ENCODE assay signal across 8 cellular contexts in the genomic region with DNA sequence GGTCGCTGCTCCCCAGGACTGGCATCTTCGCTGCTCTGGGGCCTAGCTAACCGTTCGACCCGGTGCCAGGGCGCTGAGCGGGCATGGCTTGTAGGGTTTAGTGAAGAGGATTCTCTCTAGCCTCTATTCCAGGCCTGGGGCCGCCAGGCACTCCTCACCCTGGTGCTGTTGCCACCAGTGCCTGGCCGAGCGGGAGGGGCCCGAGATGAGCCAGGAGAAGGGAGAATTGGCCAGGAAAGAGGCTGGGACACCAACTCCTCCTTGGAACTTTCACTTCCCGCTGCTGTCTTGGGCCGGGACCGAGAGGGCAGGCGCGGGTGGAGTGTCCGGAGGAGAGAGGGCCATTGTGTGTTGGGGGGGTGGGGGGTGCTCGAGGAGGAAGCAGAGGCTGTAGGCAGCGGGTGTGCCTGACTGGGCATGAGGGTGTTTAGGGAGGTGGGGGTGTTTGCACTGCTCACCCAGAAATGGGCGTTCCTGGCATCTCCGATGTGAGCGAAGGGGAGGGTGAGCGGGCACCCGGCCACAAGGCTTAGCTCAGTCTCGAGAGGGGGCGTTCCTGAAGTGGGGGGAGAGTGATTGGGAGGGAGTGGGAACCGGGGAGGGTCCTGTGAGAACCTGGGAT. TPM values are rescaled to one million over a fixed set of nuclear protein-coding genes. Genes with fewer than 3 reads are reported as not detected.
DNase-seq lines count a peak whose midpoint lies in the region; ATAC-seq, FAIRE-seq and TF ChIP-seq lines count a peak whose summit lies in the region.

No MANE protein-coding gene starts in this region.

- no peak overlapping the region for H3K27ac ChIP-seq in H1 (ENCODE audit: low read depth, low read length)
- H3K27ac ChIP-seq in mesodermal cell (ENCODE audit: low read depth, low read length, severe bottlenecking) = no peak overlapping the region
- H3K27ac ChIP-seq in stomach smooth muscle (ENCODE audit: low read length) = peak overlapping the region; percentile 77

- H3K9ac ChIP-seq in H1 (replicated peaks in 1 of 4; ENCODE audit: extremely low read depth in 1 of 4, low read depth in 3 of 4, low read length in 3 of 4) (peak overlapping the region in 1 of 4 experiments; percentile 20; a peak in 2 of 7 replicates), stomach smooth muscle (ENCODE audit: low read length in 2 of 2) (peak overlapping the region; percentile 71 to 76)

- intact Hi-C loops in activated CD4-positive, alpha-beta memory T cell treated with anti-CD3 and anti-CD28 coated beads for 36 hours (cut with micrococcal nuclease) = loop anchor here (1.0 to 2.0 kb wide), 3 partner anchors 9 to 78 kb away; a partner anchor contains a TSS

- H4K20me1 ChIP-seq in H1 (replicated peaks in 1 of 2; ENCODE audit: control insufficient read depth in 1 of 2, insufficient read depth in 2 of 2, low read length in 2 of 2) = peaks cover 2 to 7% of the 10 kb centered on the region in 2 experiments

- H3K27ac Mint-ChIP-seq in activated CD4-positive, alpha-beta memory T cell treated with anti-CD3 and anti-CD28 coated beads for 36 hours = peak overlapping the region; percentile 29

- H3K36me3 Mint-ChIP-seq in activated CD4-positive, alpha-beta memory T cell treated with anti-CD3 and anti-CD28 coated beads for 36 hours = peaks cover 10% of the 10 kb centered on the region

- TF ChIP-seq CTCF in AG10803 (conservative IDR thresholded peaks at IDR 0.05; ENCODE audit: low read length) = no peak
- TF ChIP-seq CTCF in H1 (IDR thresholded peaks at IDR 0.05; ENCODE audit: control extremely low read depth in 1 of 3, insufficient read depth in 1 of 3, low read depth in 1 of 3, low read length in 3 of 3) = no peak
- no peak for TF ChIP-seq CTCF in D721Med (IDR thresholded peaks at IDR 0.05; ENCODE audit: insufficient read depth, missing control alignments)

- no peak overlapping the region for H3K23ac ChIP-seq in H1 (ENCODE audit: insufficient read length)

- no peaks in the 10 kb centered on the region for H3K9me3 ChIP-seq in H1 (ENCODE audit: insufficient read depth in 2 of 2, low read depth in 1 of 2, low read length in 1 of 2)
- H3K9me3 ChIP-seq in mesodermal cell (ENCODE audit: control insufficient read depth, low read length) = no peaks in the 10 kb centered on the region
- no peaks in the 10 kb centered on the region for H3K9me3 ChIP-seq in stomach smooth muscle (ENCODE audit: control insufficient read depth in 2 of 2, low read length in 2 of 2)

- H3K4me3 ChIP-seq in AG10803 (ENCODE audit: low read length) (peak overlapping the region; percentile 76), H1 (ENCODE audit: extremely low read depth in 1 of 4, insufficient read depth in 2 of 4, low read depth in 3 of 4, low read length in 4 of 4) (peak overlapping the region; percentile 32 to 76 (median 55)), mesodermal cell (ENCODE audit: extremely low read depth, insufficient read depth, low read length, poor library complexity, severe bottlenecking) (peak overlapping the region; percentile 61), stomach smooth muscle (ENCODE audit: low read length in 2 of 2) (peak overlapping the region; percentile 69 to 83)

- no peak overlapping the region for H3K18ac ChIP-seq in H1 (ENCODE audit: extremely low read depth, low read length)

- H2BK5ac ChIP-seq in H1 (ENCODE audit: low read depth, low read length) = no peak overlapping the region

- no peak overlapping the region for H3K14ac ChIP-seq in H1 (ENCODE audit: insufficient read length)

- no peak for TF ChIP-seq EP300 in H1 (IDR thresholded peaks at IDR 0.05; ENCODE audit: borderline replicate concordance in 1 of 2, low read depth in 2 of 2, low read length in 2 of 2)

- H2BK120ac ChIP-seq in H1 (replicated peaks; ENCODE audit: low read depth, low read length) = no peak overlapping the region

- H3K4me1 Mint-ChIP-seq in activated CD4-positive, alpha-beta memory T cell treated with anti-CD3 and anti-CD28 coated beads for 36 hours (ENCODE audit: low read depth) = peaks cover 22% of the 10 kb centered on the region

- H3K56ac ChIP-seq in H1 (replicated peaks; ENCODE audit: insufficient read length, low read depth, low read length) = no peak overlapping the region

- H4K5ac ChIP-seq in H1 (ENCODE audit: insufficient read length, low read depth, low read length) = no peak overlapping the region

- DNase-seq in AG10803 (ENCODE audit: low read depth) = peak; percentile 21
- peak; percentile 72 for DNase-seq in NCI-H2227 (lab: John Stamatoyannopoulos, UW; ENCODE audit: unreplicated experiment)
- peak; percentile 56 for DNase-seq in activated CD4-positive, alpha-beta memory T cell treated with anti-CD3 and anti-CD28 coated beads for 36 hours
- no peak for DNase-seq in H1 (ENCODE audit: low read depth in 1 of 2, low spot score in 2 of 2)
- DNase-seq in D721Med (ENCODE audit: insufficient read length, low spot score) = no peak

- peak overlapping the region; percentile 75 for H3K4me3 Mint-ChIP-seq in activated CD4-positive, alpha-beta memory T cell treated with anti-CD3 and anti-CD28 coated beads for 36 hours

- H3K79me1 ChIP-seq in H1 (ENCODE audit: low read depth, low read length) = no peaks in the 10 kb centered on the region

- H3K23me2 ChIP-seq in H1 (ENCODE audit: low read depth, low read length) = peaks cover 16% of the 10 kb centered on the region

- H2BK12ac ChIP-seq in H1 (ENCODE audit: low read depth, low read length) = no peak overlapping the region

- H3K9me3 Mint-ChIP-seq in activated CD4-positive, alpha-beta memory T cell treated with anti-CD3 and anti-CD28 coated beads for 36 hours = no peaks in the 10 kb centered on the region

- POLR2A ChIA-PET in activated CD4-positive, alpha-beta memory T cell treated with anti-CD3 and anti-CD28 coated beads for 36 hours (lab: Charles Lee) = interaction anchor here (1.0 to 1.4 kb wide), 3 partner anchors 8 to 116 kb away, joined by 4 to 5 read pairs (median 4); a partner anchor contains a TSS
- POLR2A ChIA-PET in H1 (lab: Charles Lee; ENCODE audit: partially characterized antibody) = interaction anchor here (0.9 to 2.6 kb wide), 14 partner anchors 9 to 96 kb away, joined by 3 to 9 read pairs (median 4); a partner anchor contains a TSS

- no peak overlapping the region for H2BK20ac ChIP-seq in H1 (ENCODE audit: low read length)

- 4% methylated on average over 12 of the region's 27 CpGs; no CpG with 5 or more reads in 1 of the 2 experiments for WGBS in H1 (ENCODE audit: extremely low coverage in 1 of 2, insufficient coverage in 1 of 2, insufficient read length in 1 of 2, insufficient replicate concordance in 2 of 2, low coverage in 1 of 2, low lambda C conversion rate in 2 of 2, missing lambda C conversion rate in 1 of 2), 2 experiments
- 5 to 8% methylated on average over 20 to 22 of the region's 27 CpGs for WGBS in mesodermal cell (ENCODE audit: insufficient coverage in 2 of 2), 2 experiments

- H3K4ac ChIP-seq in H1 (replicated peaks; ENCODE audit: insufficient read length, low read depth, low read length) = no peak overlapping the region

- H3K79me2 ChIP-seq in H1 (ENCODE audit: control insufficient read depth in 1 of 2, insufficient read depth in 2 of 2, low read length in 2 of 2) = no peaks in the 10 kb centered on the region

- TF ChIP-seq RAD21 in H1 (IDR thresholded peaks at IDR 0.05 in 1 of 2, conservative IDR thresholded peaks at IDR 0.05 in 1 of 2; ENCODE audit: low read depth in 2 of 2, low read length in 2 of 2) = no peak

- H3K27me3 ChIP-seq in H1 (replicated peaks in 1 of 4; ENCODE audit: control insufficient read depth in 3 of 4, extremely low read depth in 1 of 4, insufficient read depth in 3 of 4, low read length in 3 of 4) = peaks cover 0 to 18% (median 12%) of the 10 kb centered on the region in 4 experiments; a peak in 5 of 7 replicates
- no peaks in the 10 kb centered on the region for H3K27me3 ChIP-seq in stomach smooth muscle (ENCODE audit: control insufficient read depth in 1 of 2, insufficient read depth in 2 of 2, low read length in 2 of 2)

- no peak overlapping the region for H4K8ac ChIP-seq in H1 (ENCODE audit: extremely low read depth, insufficient read depth, low read length)

- peak; percentile 18 for ATAC-seq in GM19395 (IDR thresholded peaks at IDR 0.05; ENCODE audit: unreplicated experiment)

- H3K4me1 ChIP-seq in H1 (replicated peaks in 1 of 4; ENCODE audit: control insufficient read depth in 3 of 4, insufficient read depth in 4 of 4, low read length in 3 of 4) = peaks cover 4 to 24% (median 10%) of the 10 kb centered on the region in 4 experiments; a peak in 6 of 7 replicates
- H3K4me1 ChIP-seq in mesodermal cell (ENCODE audit: control insufficient read depth, insufficient read depth, low read length, poor library complexity, severe bottlenecking) = peaks cover 24% of the 10 kb centered on the region
- peaks cover 38% of the 10 kb centered on the region for H3K4me1 ChIP-seq in stomach smooth muscle (ENCODE audit: control insufficient read depth, insufficient read depth, low read length)

- H2AFZ ChIP-seq in H1 (ENCODE audit: low read length) = no peak overlapping the region

- H3K36me3 ChIP-seq in H1 (ENCODE audit: control insufficient read depth in 2 of 4, insufficient read depth in 4 of 4, low read length in 3 of 4) (peaks cover 0 to 3% (median 0%) of the 10 kb centered on the region in 4 experiments; a peak in 1 of 8 replicates), mesodermal cell (ENCODE audit: control insufficient read depth, insufficient read depth, low read length) (peaks cover 10% of the 10 kb centered on the region), stomach smooth muscle (ENCODE audit: control insufficient read depth in 2 of 2, insufficient read depth in 2 of 2, low read length in 2 of 2) (peaks cover 13 to 19% of the 10 kb centered on the region in 2 donors)

- no peaks in the 10 kb centered on the region for H3K27me3 Mint-ChIP-seq in activated CD4-positive, alpha-beta memory T cell treated with anti-CD3 and anti-CD28 coated beads for 36 hours

- H3K4me2 ChIP-seq in H1 (ENCODE audit: insufficient read depth in 1 of 2, low read depth in 2 of 2, low read length in 2 of 2) = peak overlapping the region; percentile 42 to 96

- FAIRE-seq in H1 (lab: Jason Lieb, UNC) (no peak), D721Med (lab: Jason Lieb, UNC) (no peak)

- H4K91ac ChIP-seq in H1 (replicated peaks; ENCODE audit: insufficient read length, low read length) = no peak overlapping the region

- TF ChIP-seq POLR2A in H1 (IDR thresholded peaks at IDR 0.05; ENCODE audit: control extremely low read depth in 1 of 2, low read depth in 2 of 2, low read length in 2 of 2) = no peak

- 0 out of 2 replicates have a peak overlapping the region, but pooled peaks have one; percentile 46 for H2BK15ac ChIP-seq in H1 (ENCODE audit: low read length)

- CTCF ChIA-PET in activated CD4-positive, alpha-beta memory T cell treated with anti-CD3 and anti-CD28 coated beads for 36 hours (lab: Charles Lee) = interaction anchor here (0.6 to 15.8 kb wide), 18 partner anchors 4 to 642 kb away, joined by 3 to 245 read pairs (median 8); a partner anchor contains a TSS
- CTCF ChIA-PET in H1 (lab: Charles Lee; ENCODE audit: partially characterized antibody) = interaction anchor here (0.9 to 33.9 kb wide), 10 partner anchors 1 to 139 kb away, joined by 3 to 907 read pairs (median 6); a partner anchor contains a TSS

- no peak overlapping the region for H2AK5ac ChIP-seq in H1 (ENCODE audit: low read depth, low read length)

RNA-seq across cellular contexts. Expression of a gene that starts 0.8 kb away (rescaled TPM):
- 10 to 100 TPM; 54.3 to 60.5 TPM for total RNA-seq in activated CD4-positive, alpha-beta memory T cell treated with anti-CD3 and anti-CD28 coated beads for 36 hours
- total RNA-seq in H1 (2021; fragmentation: NEBNext Ultra II Directional; extraction: Animal tissue kit (Norgen Biotek cat#: 25700)) = 32.2 and 32.9 TPM in 2 replicates
- 37.6 and 51.2 TPM in 2 replicates for polyA plus RNA-seq in H1 (2011; rRNA removed)
- 30.7 TPM for polyA plus RNA-seq in H1 (2011; cell fraction: cytosol; rRNA removed)
- polyA plus RNA-seq in H1 (2011; cell fraction: nucleus; rRNA removed) = 105 TPM
- polyA plus RNA-seq in H1 (2012, experiment 1 of 2) = 19.9 to 42.2 TPM (median 37.8 TPM) in 4 replicates
- 40.9 TPM for polyA plus RNA-seq in H1 (2012, experiment 2 of 2)
- 29.2 TPM for polyA plus RNA-seq in H1 (2013, experiment 1 of 2)
- polyA plus RNA-seq in H1 (2013, experiment 2 of 2) = 29.2 TPM
- polyA minus RNA-seq in H1 (2011; rRNA and poly(A)+ RNA removed) = 40.1 and 41.1 TPM in 2 replicates
- polyA minus RNA-seq in H1 (2011; cell fraction: cytosol; rRNA and poly(A)+ RNA removed) = 45.4 TPM
- 30.4 TPM for polyA minus RNA-seq in H1 (2011; cell fraction: nucleus; rRNA and poly(A)+ RNA removed)
- polyA plus RNA-seq in mesodermal cell (2013, experiment 1 of 2) = 46.4 TPM
- polyA plus RNA-seq in mesodermal cell (2013, experiment 2 of 2) = 36.3 TPM

RNA-seq across cellular contexts. Expression of a gene that starts 11.7 kb away (rescaled TPM):
- 1 to 10 TPM; 5.0 to 6.1 TPM for total RNA-seq in activated CD4-positive, alpha-beta memory T cell treated with anti-CD3 and anti-CD28 coated beads for 36 hours
- 18.5 and 21.9 TPM in 2 replicates for total RNA-seq in H1 (2021; fragmentation: NEBNext Ultra II Directional; extraction: Animal tissue kit (Norgen Biotek cat#: 25700))
- polyA plus RNA-seq in H1 (2011; rRNA removed) = 23.2 and 23.9 TPM in 2 replicates
- polyA plus RNA-seq in H1 (2011; cell fraction: cytosol; rRNA removed) = 21.9 TPM
- 30.6 TPM for polyA plus RNA-seq in H1 (2011; cell fraction: nucleus; rRNA removed)
- polyA plus RNA-seq in H1 (2012, experiment 1 of 2) = 19.2 to 24.8 TPM (median 23.5 TPM) in 4 replicates
- polyA plus RNA-seq in H1 (2012, experiment 2 of 2) = 37.0 TPM
- polyA plus RNA-seq in H1 (2013, experiment 1 of 2) = 27.7 TPM
- polyA plus RNA-seq in H1 (2013, experiment 2 of 2) = 31.5 TPM
- polyA minus RNA-seq in H1 (2011; rRNA and poly(A)+ RNA removed) = 13.4 and 16.4 TPM in 2 replicates
- polyA minus RNA-seq in H1 (2011; cell fraction: cytosol; rRNA and poly(A)+ RNA removed) = 10.6 TPM
- 8.8 TPM for polyA minus RNA-seq in H1 (2011; cell fraction: nucleus; rRNA and poly(A)+ RNA removed)
- 26.5 TPM for polyA plus RNA-seq in mesodermal cell (2013, experiment 1 of 2)
- polyA plus RNA-seq in mesodermal cell (2013, experiment 2 of 2) = 22.7 TPM

RNA-seq across cellular contexts. Expression of a gene that starts 18.3 kb away (rescaled TPM):
- total RNA-seq in activated CD4-positive, alpha-beta memory T cell treated with anti-CD3 and anti-CD28 coated beads for 36 hours = under 1 TPM in 1 of 2 experiments, not detected in 1; 0.14 TPM
- not detected in 2 replicates for total RNA-seq in H1 (2021; fragmentation: NEBNext Ultra II Directional; extraction: Animal tissue kit (Norgen Biotek cat#: 25700))
- 0.03 TPM in 1 of 2 replicates, not detected in the other for polyA plus RNA-seq in H1 (2011; rRNA removed)
- not detected for polyA plus RNA-seq in H1 (2011; cell fraction: cytosol; rRNA removed)
- polyA plus RNA-seq in H1 (2011; cell fraction: nucleus; rRNA removed) = 0.24 TPM
- 0.08 TPM in 1 of 4 replicates, not detected in the others for polyA plus RNA-seq in H1 (2012, experiment 1 of 2)
- not detected for polyA plus RNA-seq in H1 (2012, experiment 2 of 2)
- polyA plus RNA-seq in H1 (2013, experiment 1 of 2) = 0.06 TPM
- not detected for polyA plus RNA-seq in H1 (2013, experiment 2 of 2)
- polyA minus RNA-seq in H1 (2011; rRNA and poly(A)+ RNA removed) = not detected in 2 replicates
- polyA minus RNA-seq in H1 (2011; cell fraction: cytosol; rRNA and poly(A)+ RNA removed) = not detected
- not detected for polyA minus RNA-seq in H1 (2011; cell fraction: nucleus; rRNA and poly(A)+ RNA removed)
- not detected for polyA plus RNA-seq in mesodermal cell (2013, experiment 1 of 2)
- not detected for polyA plus RNA-seq in mesodermal cell (2013, experiment 2 of 2)

RNA-seq across cellular contexts. Expression of a gene that starts 18.3 kb away (rescaled TPM):
- 1 to 10 TPM; 1.1 to 1.3 TPM for total RNA-seq in activated CD4-positive, alpha-beta memory T cell treated with anti-CD3 and anti-CD28 coated beads for 36 hours
- total RNA-seq in H1 (2021; fragmentation: NEBNext Ultra II Directional; extraction: Animal tissue kit (Norgen Biotek cat#: 25700)) = 0.43 TPM in 1 of 2 replicates, not detected in the other
- polyA plus RNA-seq in H1 (2011; rRNA removed) = 1.7 and 2.1 TPM in 2 replicates
- polyA plus RNA-seq in H1 (2011; cell fraction: cytosol; rRNA removed) = 1.9 TPM
- 10.2 TPM for polyA plus RNA-seq in H1 (2011; cell fraction: nucleus; rRNA removed)
- 0.26 to 1.0 TPM (median 0.74 TPM) in 4 replicates for polyA plus RNA-seq in H1 (2012, experiment 1 of 2)
- 0.13 TPM for polyA plus RNA-seq in H1 (2012, experiment 2 of 2)
- polyA plus RNA-seq in H1 (2013, experiment 1 of 2) = 0.53 TPM
- 0.26 TPM for polyA plus RNA-seq in H1 (2013, experiment 2 of 2)
- 0.07 and 1.6 TPM in 2 replicates for polyA minus RNA-seq in H1 (2011; rRNA and poly(A)+ RNA removed)
- polyA minus RNA-seq in H1 (2011; cell fraction: cytosol; rRNA and poly(A)+ RNA removed) = not detected
- polyA minus RNA-seq in H1 (2011; cell fraction: nucleus; rRNA and poly(A)+ RNA removed) = 0.30 TPM
- polyA plus RNA-seq in mesodermal cell (2013, experiment 1 of 2) = 0.85 TPM
- polyA plus RNA-seq in mesodermal cell (2013, experiment 2 of 2) = 1.1 TPM

RNA-seq across cellular contexts. Expression of a gene that starts 26.7 kb away (rescaled TPM):
- total RNA-seq in activated CD4-positive, alpha-beta memory T cell treated with anti-CD3 and anti-CD28 coated beads for 36 hours = 1 to 10 TPM; 2.4 to 2.6 TPM
- 10.8 and 11.6 TPM in 2 replicates for total RNA-seq in H1 (2021; fragmentation: NEBNext Ultra II Directional; extraction: Animal tissue kit (Norgen Biotek cat#: 25700))
- 13.8 and 18.7 TPM in 2 replicates for polyA plus RNA-seq in H1 (2011; rRNA removed)
- 9.6 TPM for polyA plus RNA-seq in H1 (2011; cell fraction: cytosol; rRNA removed)
- polyA plus RNA-seq in H1 (2011; cell fraction: nucleus; rRNA removed) = 14.5 TPM
- polyA plus RNA-seq in H1 (2012, experiment 1 of 2) = 7.9 to 16.6 TPM (median 13.5 TPM) in 4 replicates
- polyA plus RNA-seq in H1 (2012, experiment 2 of 2) = 13.4 TPM
- 11.6 TPM for polyA plus RNA-seq in H1 (2013, experiment 1 of 2)
- 10.9 TPM for polyA plus RNA-seq in H1 (2013, experiment 2 of 2)
- 5.2 and 7.7 TPM in 2 replicates for polyA minus RNA-seq in H1 (2011; rRNA and poly(A)+ RNA removed)
- polyA minus RNA-seq in H1 (2011; cell fraction: cytosol; rRNA and poly(A)+ RNA removed) = 2.1 TPM
- polyA minus RNA-seq in H1 (2011; cell fraction: nucleus; rRNA and poly(A)+ RNA removed) = 5.4 TPM
- polyA plus RNA-seq in mesodermal cell (2013, experiment 1 of 2) = 8.6 TPM
- 4.8 TPM for polyA plus RNA-seq in mesodermal cell (2013, experiment 2 of 2)

Comparison
In these comparisons a context has a peak if more than half of its experiments do, and no peak if none do; other contexts are left out.
1. DNase-seq: peak in AG10803 (single experiment), NCI-H2227 (single experiment) and activated CD4-positive, alpha-beta memory T cell treated with anti-CD3 and anti-CD28 coated beads for 36 hours (single experiment); none in H1 (0 of 2) and D721Med (single experiment).
2. Peak in every context shown above with its lines, with median percentiles within 50 percentile points of each other: H3K4me3 ChIP-seq.